Comparison of ENCODE assay signal across 30 cellular contexts in genomic region chr17:44081681-44082080, GRCh38. TPM values are rescaled to one million over a fixed set of nuclear protein-coding genes. Genes with fewer than 3 reads are reported as not detected.
A peak's percentile ranks its signal among the peaks of the same experiment; 100 is the strongest.
DNase-seq lines count a peak whose midpoint lies in the region; ATAC-seq lines count a peak whose summit lies in the region.
"Had no signal": no experiment of that assay in that cellular context is flagged by ENCODE, and none has a peak within 500 bp of the region (broad histone marks: within the 10 kb centered on the region; RNA-seq: fewer than 3 reads in every experiment).

No MANE protein-coding gene starts in this region.

- peak overlapping the region; percentile 22 to 67 for H3K27ac Mint-ChIP-seq in activated naive CD4-positive, alpha-beta T cell treated with anti-CD3 and anti-CD28 coated beads, Interleukin-2, amount 50 U/mL, for 72 hours
- no peak overlapping the region for H3K27ac Mint-ChIP-seq in activated naive CD4-positive, alpha-beta T cell treated with anti-CD3 and anti-CD28 coated beads, Interleukin-2, amount 10 ng/mL, durations not matched to agents 7 days and 5 days
- H3K27ac Mint-ChIP-seq: natural killer cell treated with Interleukin-12 subunit alpha and Interleukin-12 subunit beta and Interleukin-15 and Interleukin-18, amount 100 ng/mL, for 72 hours; stimulated activated memory B cell treated with anti-CD40 and anti-IgM and Interleukin-4, amounts not matched to agents 10 μg/mL and 1 μg/mL and 100 μg/mL, for 72 hours; T-helper 2 cell treated with Interferon-gamma antibody and Interleukin-4, amounts not matched to agents 5 μg/mL and 100 μg/mL, for 36 hours had no signal

- no peaks in the 10 kb centered on the region for H3K9me3 Mint-ChIP-seq in activated naive CD4-positive, alpha-beta T cell treated with anti-CD3 and anti-CD28 coated beads, Interleukin-2, amount 50 U/mL, for 72 hours
- no peaks in the 10 kb centered on the region for H3K9me3 Mint-ChIP-seq in activated naive CD4-positive, alpha-beta T cell treated with anti-CD3 and anti-CD28 coated beads, Interleukin-2, amount 10 ng/mL, durations not matched to agents 7 days and 5 days
- H3K9me3 Mint-ChIP-seq: activated naive CD4-positive, alpha-beta T cell treated with anti-CD3 and anti-CD28 coated beads for 36 hours; natural killer cell treated with Interleukin-12 subunit alpha and Interleukin-12 subunit beta and Interleukin-15 and Interleukin-18, amount 100 ng/mL, for 72 hours; stimulated activated memory B cell treated with anti-CD40 and anti-IgM and Interleukin-4, amounts not matched to agents 10 μg/mL and 1 μg/mL and 100 μg/mL, for 72 hours; T-helper 2 cell treated with Interferon-gamma antibody and Interleukin-4, amounts not matched to agents 5 μg/mL and 100 μg/mL, for 36 hours had no signal

- no peak overlapping the region for H3K4me3 Mint-ChIP-seq in activated naive CD4-positive, alpha-beta T cell treated with anti-CD3 and anti-CD28 coated beads, Interleukin-2, amount 10 ng/mL, durations not matched to agents 7 days and 5 days
- H3K4me3 Mint-ChIP-seq: activated naive CD4-positive, alpha-beta T cell treated with anti-CD3 and anti-CD28 coated beads for 36 hours; natural killer cell treated with Interleukin-12 subunit alpha and Interleukin-12 subunit beta and Interleukin-15 and Interleukin-18, amount 100 ng/mL, for 72 hours; stimulated activated memory B cell treated with anti-CD40 and anti-IgM and Interleukin-4, amounts not matched to agents 10 μg/mL and 1 μg/mL and 100 μg/mL, for 72 hours; T-helper 2 cell treated with Interferon-gamma antibody and Interleukin-4, amounts not matched to agents 5 μg/mL and 100 μg/mL, for 36 hours had no signal

- H3K4me1 Mint-ChIP-seq in activated naive CD4-positive, alpha-beta T cell treated with anti-CD3 and anti-CD28 coated beads, Interleukin-2, amount 10 ng/mL, durations not matched to agents 7 days and 5 days = peaks cover 2% of the 10 kb centered on the region

- ATAC-seq in activated naive CD4-positive, alpha-beta T cell treated with anti-CD3 and anti-CD28 coated beads, Interleukin-2, amount 50 U/mL, for 72 hours = no peak
- ATAC-seq: natural killer cell treated with Interleukin-12 subunit alpha and Interleukin-12 subunit beta and Interleukin-15 and Interleukin-18, amount 100 ng/mL, for 72 hours; stimulated activated memory B cell treated with anti-CD40 and anti-IgM and Interleukin-4, amounts not matched to agents 10 μg/mL and 1 μg/mL and 100 μg/mL, for 72 hours had no signal

- DNase-seq in activated naive CD4-positive, alpha-beta T cell treated with anti-CD3 and anti-CD28 coated beads, Interleukin-2, amount 50 U/mL, for 72 hours (ENCODE audit: low spot score in 2 of 2) = no peak
- no peak for DNase-seq in activated naive CD4-positive, alpha-beta T cell treated with anti-CD3 and anti-CD28 coated beads, Interleukin-2, amount 10 ng/mL, durations not matched to agents 7 days and 5 days
- DNase-seq in amniotic epithelial cell (ENCODE audit: low read depth) = peak; percentile 27
- peak; percentile 15 for DNase-seq in iris pigment epithelial cell (ENCODE audit: low read depth)
- no peak for DNase-seq in stimulated activated naive CD4-positive, alpha-beta T cell (lab: John Stamatoyannopoulos, UW)
- no peak for DNase-seq in NCI-H146 treated with DMSO at 0.1 percent for 48 hours (lab: John Stamatoyannopoulos, UW; ENCODE audit: unreplicated experiment)
- DNase-seq in hypothalamus (lab: John Stamatoyannopoulos, UW) = no peak
- DNase-seq in caudate nucleus (lab: John Stamatoyannopoulos, UW) = no peak
- DNase-seq: 8988T; activated CD4-positive, alpha-beta T cell treated with anti-CD3 and anti-CD28 coated beads for 48 hours; activated naive CD4-positive, alpha-beta T cell treated with anti-CD3 and anti-CD28 coated beads for 36 hours; activated T-cell treated with anti-CD3 and anti-CD28 coated beads, Interleukin-2, amount 50 U/mL, for 48 hours; anterior cingulate cortex; central memory CD4-positive, alpha-beta T cell; dermis blood vessel endothelial cell; foreskin fibroblast; left ventricle myocardium inferior; NCI-H1048; NCI-H187 treated with DMSO at 0.1 percent for 48 hours; NCI-H2227 treated with DMSO at 0.1 percent for 48 hours; NCI-H69; ovary; retina; RPMI8226; stimulated activated CD4-positive, alpha-beta T cell treated with anti-CD3 and anti-CD28 coated beads, Interleukin-2, amount 100 ng/mL, for 48 hours; thyroid gland had no signal

- H3K27ac ChIP-seq in caudate nucleus (ENCODE audit: low read depth, low read length) = no peak overlapping the region
- H3K27ac ChIP-seq: left ventricle myocardium inferior, ovary, thyroid gland, VCaP had no signal

- no peaks in the 10 kb centered on the region for H3K27me3 Mint-ChIP-seq in activated naive CD4-positive, alpha-beta T cell treated with anti-CD3 and anti-CD28 coated beads, Interleukin-2, amount 10 ng/mL, durations not matched to agents 7 days and 5 days
- H3K27me3 Mint-ChIP-seq: natural killer cell treated with Interleukin-12 subunit alpha and Interleukin-12 subunit beta and Interleukin-15 and Interleukin-18, amount 100 ng/mL, for 72 hours; stimulated activated memory B cell treated with anti-CD40 and anti-IgM and Interleukin-4, amounts not matched to agents 10 μg/mL and 1 μg/mL and 100 μg/mL, for 72 hours had no signal

- no peaks in the 10 kb centered on the region for H3K36me3 Mint-ChIP-seq in activated naive CD4-positive, alpha-beta T cell treated with anti-CD3 and anti-CD28 coated beads, Interleukin-2, amount 50 U/mL, for 72 hours
- H3K36me3 Mint-ChIP-seq in activated naive CD4-positive, alpha-beta T cell treated with anti-CD3 and anti-CD28 coated beads, Interleukin-2, amount 10 ng/mL, durations not matched to agents 7 days and 5 days = peaks cover 24% of the 10 kb centered on the region
- H3K36me3 Mint-ChIP-seq: natural killer cell treated with Interleukin-12 subunit alpha and Interleukin-12 subunit beta and Interleukin-15 and Interleukin-18, amount 100 ng/mL, for 72 hours had no signal

- CTCF ChIA-PET in activated naive CD4-positive, alpha-beta T cell treated with anti-CD3 and anti-CD28 coated beads, Interleukin-2, amount 10 ng/mL, durations not matched to agents 7 days and 5 days (lab: Charles Lee) = interaction anchor here (1.4 to 3.9 kb wide), 2 partner anchors 35 to 137 kb away, joined by 3 to 16 read pairs; no protein-coding TSS in a partner anchor

RNA-seq across cellular contexts. Expression of gene G6PC3, which starts 11.1 kb away (rescaled TPM):
- total RNA-seq in activated naive CD4-positive, alpha-beta T cell treated with anti-CD3 and anti-CD28 coated beads, Interleukin-2, amount 50 U/mL, for 72 hours = 10 to 100 TPM; 17.7 to 20.3 TPM

RNA-seq across cellular contexts. Expression of gene LSM12, which starts 15.2 kb away (rescaled TPM):
- total RNA-seq in activated naive CD4-positive, alpha-beta T cell treated with anti-CD3 and anti-CD28 coated beads, Interleukin-2, amount 50 U/mL, for 72 hours = 10 to 100 TPM; 71.4 to 73.5 TPM

RNA-seq across cellular contexts. Expression of gene HDAC5, which starts 41.8 kb away (rescaled TPM):
- total RNA-seq in activated naive CD4-positive, alpha-beta T cell treated with anti-CD3 and anti-CD28 coated beads, Interleukin-2, amount 50 U/mL, for 72 hours = 10 to 100 TPM; 17.3 to 27.8 TPM

Comparison
In these comparisons a context has a peak if more than half of its experiments do, and no peak if none do; other contexts are left out.
1. DNase-seq: peak in amniotic epithelial cell (single experiment) and iris pigment epithelial cell (single experiment); none in activated naive CD4-positive, alpha-beta T cell treated with anti-CD3 and anti-CD28 coated beads, Interleukin-2, amount 50 U/mL, for 72 hours (0 of 2), activated naive CD4-positive, alpha-beta T cell treated with anti-CD3 and anti-CD28 coated beads, Interleukin-2, amount 10 ng/mL, durations not matched to agents 7 days and 5 days (single experiment), stimulated activated naive CD4-positive, alpha-beta T cell (0 of 6), NCI-H146 treated with DMSO at 0.1 percent for 48 hours (single experiment), hypothalamus (0 of 51) and caudate nucleus (0 of 61).